11 cellular contexts compared by ENCODE assay signal in the genomic region with DNA sequence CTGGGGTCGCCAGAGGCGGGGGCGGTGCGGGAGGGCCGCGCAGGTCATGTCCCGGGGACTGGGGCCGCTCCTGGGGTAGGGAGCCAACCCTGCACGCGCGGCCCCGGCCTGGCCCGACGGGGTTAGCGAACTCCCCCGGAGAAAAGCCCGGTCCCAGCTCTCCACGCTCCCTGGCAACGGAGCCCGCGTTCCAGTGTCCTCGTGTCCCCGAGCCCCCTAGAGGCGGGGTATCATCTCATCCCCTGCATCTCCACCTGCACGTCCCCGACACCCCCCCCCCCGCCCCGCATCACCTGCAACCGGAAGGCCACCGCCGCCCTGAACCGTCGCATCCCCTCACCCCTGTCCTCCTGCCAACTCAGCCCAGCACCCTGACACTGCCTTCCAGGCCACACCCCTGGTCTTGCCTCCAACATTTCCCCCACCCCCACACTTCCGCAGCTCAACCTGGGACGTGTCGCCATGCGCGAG. TPM values are rescaled to one million over a fixed set of nuclear protein-coding genes. Genes with fewer than 3 reads are reported as not detected.
DNase-seq lines count a peak whose midpoint lies in the region; ATAC-seq and TF ChIP-seq lines count a peak whose summit lies in the region.
"Had no signal": no experiment of that assay in that cellular context is flagged by ENCODE, and none has a peak within 500 bp of the region (broad histone marks: within the 10 kb centered on the region; RNA-seq: fewer than 3 reads in every experiment).

No MANE protein-coding gene starts in this region.

- no peak for TF ChIP-seq CTCF in BE2C (IDR thresholded peaks at IDR 0.05; ENCODE audit: low read depth, low read length)

- H3K9me3 Mint-ChIP-seq in CD4-positive, CD25-positive, alpha-beta regulatory T cell, result peaks cover 0 to 1% (median 0%) of the 10 kb centered on the region in 7 donors

- DNase-seq in CD4-positive, CD25-positive, alpha-beta regulatory T cell, result peak; percentile 13 to 66 (median 43)
- peak; percentile 5 for DNase-seq in T-helper 22 cell (ENCODE audit: low read depth)
- peak; percentile 81 for DNase-seq in activated effector memory CD4-positive, alpha-beta T cell treated with anti-CD3 and anti-CD28 coated beads, Interleukin-2, amount 50 U/mL, for 16 hours
- peak; percentile 37 to 58 for DNase-seq in stimulated activated CD4-positive, alpha-beta T cell treated with anti-CD3 and anti-CD28 coated beads, Interleukin-12 subunit alpha, Interleukin-12 subunit beta, amount 100 ng/mL, for 24 hours (ENCODE audit: low read depth in 2 of 2)
- no peak for DNase-seq in BE2C
- DNase-seq: NCI-H226, ovary had no signal

- peaks cover 0 to 7% (median 2%) of the 10 kb centered on the region in 4 donors for H3K4me1 Mint-ChIP-seq in CD4-positive, CD25-positive, alpha-beta regulatory T cell

- H3K27me3 Mint-ChIP-seq in CD4-positive, CD25-positive, alpha-beta regulatory T cell, result no peaks in the 10 kb centered on the region

- H3K4me3 Mint-ChIP-seq in CD4-positive, CD25-positive, alpha-beta regulatory T cell, result peak overlapping the region in 2 of 4 donors; percentile 27 to 68

- H3K4me3 ChIP-seq in CD4-positive, CD25-positive, alpha-beta regulatory T cell (ENCODE audit: low read depth, low read length), result no peak overlapping the region
- H3K4me3 ChIP-seq in BE2C (ENCODE audit: low read depth, low read length), result no peak overlapping the region
- H3K4me3 ChIP-seq: ovary had no signal

- H3K27ac ChIP-seq in CD4-positive, CD25-positive, alpha-beta regulatory T cell (ENCODE audit: insufficient read depth, low read length, poor library complexity, severe bottlenecking), result no peak overlapping the region
- H3K27ac ChIP-seq: ovary had no signal

- peaks cover 4% of the 10 kb centered on the region for H3K4me1 ChIP-seq in CD4-positive, CD25-positive, alpha-beta regulatory T cell (ENCODE audit: control insufficient read depth, insufficient read depth, low read length, poor library complexity, severe bottlenecking)
- H3K4me1 ChIP-seq in BE2C, result peaks cover 6% of the 10 kb centered on the region; the same call in 1 of the 2 replicates

- peaks cover 7% of the 10 kb centered on the region for H3K36me3 Mint-ChIP-seq in CD4-positive, CD25-positive, alpha-beta regulatory T cell

- no peaks in the 10 kb centered on the region for H3K9me3 ChIP-seq in CD4-positive, CD25-positive, alpha-beta regulatory T cell (ENCODE audit: control insufficient read depth in 2 of 2, low read length in 2 of 2)
- H3K9me3 ChIP-seq in BE2C, result no peaks in the 10 kb centered on the region
- H3K9me3 ChIP-seq: ovary had no signal

- H3K36me3 ChIP-seq in CD4-positive, CD25-positive, alpha-beta regulatory T cell (ENCODE audit: control insufficient read depth, insufficient read depth, low read length), result peaks cover 5% of the 10 kb centered on the region
- no peaks in the 10 kb centered on the region; the same call in 1 of the 2 replicates for H3K36me3 ChIP-seq in BE2C
- H3K36me3 ChIP-seq: ovary had no signal

- ATAC-seq in CD4-positive, CD25-positive, alpha-beta regulatory T cell (ENCODE audit: low read depth in 2 of 2), result peak; percentile 65 to 81
- ATAC-seq in HG03457 (IDR thresholded peaks at IDR 0.05; ENCODE audit: unreplicated experiment) (no peak), GM21390 (IDR thresholded peaks at IDR 0.05; ENCODE audit: unreplicated experiment) (no peak), HG02678 (IDR thresholded peaks at IDR 0.05; ENCODE audit: unreplicated experiment) (no peak)

- H3K27ac Mint-ChIP-seq in CD4-positive, CD25-positive, alpha-beta regulatory T cell, result no peak overlapping the region

- H3K27me3 ChIP-seq in CD4-positive, CD25-positive, alpha-beta regulatory T cell (ENCODE audit: control insufficient read depth, insufficient read depth, low read length), result no peaks in the 10 kb centered on the region
- H3K27me3 ChIP-seq in BE2C, result no peaks in the 10 kb centered on the region
- H3K27me3 ChIP-seq: ovary had no signal

RNA-seq across cellular contexts. Expression of gene WDR88, which starts 2.7 kb away (rescaled TPM):
- not detected for total RNA-seq in CD4-positive, CD25-positive, alpha-beta regulatory T cell
- under 1 TPM in 2 of 4 donors, not detected in 2; 0.09 to 0.24 TPM for polyA plus RNA-seq in CD4-positive, CD25-positive, alpha-beta regulatory T cell
- 0.63 TPM for polyA plus RNA-seq in BE2C (2012; ENCODE audit: insufficient read depth, insufficient read length, low read depth)
- total RNA-seq: glomerular endothelial cell had no signal
- polyA plus RNA-seq: ovary had no signal

RNA-seq across cellular contexts. Expression of gene GPATCH1, which starts 53.6 kb away (rescaled TPM):
- total RNA-seq in CD4-positive, CD25-positive, alpha-beta regulatory T cell, result 9.6 TPM
- 1 to 10 TPM; 3.9 to 7.0 (median 4.8) TPM for polyA plus RNA-seq in CD4-positive, CD25-positive, alpha-beta regulatory T cell
- 15.5 TPM for polyA plus RNA-seq in BE2C (2012; ENCODE audit: insufficient read depth, insufficient read length, low read depth)

RNA-seq across cellular contexts. Expression of gene LRP3, which starts 59.5 kb away (rescaled TPM):
- not detected for total RNA-seq in CD4-positive, CD25-positive, alpha-beta regulatory T cell
- polyA plus RNA-seq in CD4-positive, CD25-positive, alpha-beta regulatory T cell, result not detected
- 152 TPM for polyA plus RNA-seq in BE2C (2012; ENCODE audit: insufficient read depth, insufficient read length, low read depth)

Comparison
In these comparisons a context has a peak if more than half of its experiments do, and no peak if none do; other contexts are left out.
1. ATAC-seq: peak in CD4-positive, CD25-positive, alpha-beta regulatory T cell (2 of 2); none in HG03457 (single experiment), GM21390 (single experiment) and HG02678 (single experiment).